In genomic region chr16:29221276-29222005, GRCh38 we compare ENCODE assay signal across 7 cellular contexts.
A peak's percentile ranks its signal among the peaks of the same experiment; 100 is the strongest.
DNase-seq lines count a peak whose midpoint lies in the region; TF ChIP-seq lines count a peak whose summit lies in the region.
"Not testable (repeated sequence)": the region's sequence is repeated elsewhere in the genome, so short reads cannot be mapped to it uniquely, and the experiment has no call there.

No MANE protein-coding gene starts in this region.

- H3K4me3 ChIP-seq in SK-N-SH (ENCODE audit: low read depth in 2 of 2, low read length in 1 of 2); brain microvascular endothelial cell (ENCODE audit: low read depth, low read length); sigmoid colon: not testable (repeated sequence)
- H3K4me3 ChIP-seq in fibroblast of lung (replicated peaks in 1 of 4; ENCODE audit: control extremely low read depth in 1 of 4, insufficient read depth in 1 of 4, low read depth in 3 of 4, low read length in 4 of 4), result peak overlapping the region in 1 of 4 experiments; percentile 20

- CTCF ChIA-PET in SK-N-SH (lab: Yijun Ruan, JAX), result not testable (repeated sequence)

- not testable (repeated sequence) for TF ChIP-seq RAD21 in SK-N-SH (IDR thresholded peaks at IDR 0.05; ENCODE audit: low read length)

- peak overlapping the region; percentile 77 to 92 for H3K27ac ChIP-seq in SK-N-SH (ENCODE audit: low read depth in 2 of 2, low read length in 1 of 2)
- H3K27ac ChIP-seq in brain microvascular endothelial cell, result peak overlapping the region; percentile 95
- peak overlapping the region; percentile 72 for H3K27ac ChIP-seq in fibroblast of lung (ENCODE audit: insufficient read depth, low read length)
- peak overlapping the region; percentile 65 to 85 (median 76) for H3K27ac ChIP-seq in sigmoid colon

- H3K9ac ChIP-seq in SK-N-SH, result peak overlapping the region; percentile 31; the same call in 1 of the 2 replicates
- peak overlapping the region; percentile 20 for H3K9ac ChIP-seq in fibroblast of lung (ENCODE audit: insufficient read depth, low read length)

- peak overlapping the region; percentile 53; the same call in 1 of the 2 replicates for H3K4me2 ChIP-seq in SK-N-SH
- H3K4me2 ChIP-seq in fibroblast of lung (ENCODE audit: extremely low read depth, insufficient read depth, low read length), result peak overlapping the region; percentile 68

- H3F3A ChIP-seq in SK-N-SH (replicated peaks; ENCODE audit: insufficient read depth), result not testable (repeated sequence)

- not testable (repeated sequence) for H3K79me2 ChIP-seq in SK-N-SH (ENCODE audit: insufficient read depth); fibroblast of lung (ENCODE audit: control insufficient read depth, insufficient read depth, low read length)

- H2AFZ ChIP-seq in SK-N-SH (ENCODE audit: low read depth); fibroblast of lung (ENCODE audit: low read length): not testable (repeated sequence)

- intact Hi-C loops in sigmoid colon (cut with DNase I), result loop anchor here (10.0 kb wide), 1 partner anchor 107 kb away; no protein-coding TSS in a partner anchor

- not testable (repeated sequence) for TF ChIP-seq POLR2A in sigmoid colon (IDR thresholded peaks at IDR 0.05)

- 39% methylated on average over 10 of the region's 11 CpGs for WGBS in SK-N-SH (ENCODE audit: low lambda C conversion rate)
- 82 to 86% methylated on average over 11 of the region's 11 CpGs for WGBS in sigmoid colon, 2 donors

- H3K9me2 ChIP-seq in SK-N-SH, result not testable (repeated sequence)

- in situ Hi-C loops in brain microvascular endothelial cell (cut with HindIII; ENCODE audit: low pct_ligation_motif_present, low sequenced_read_pairs), result not testable (repeated sequence)

- not testable (repeated sequence) for H3K9me3 ChIP-seq in SK-N-SH; fibroblast of lung (ENCODE audit: control insufficient read depth, insufficient read depth, low read depth, low read length); sigmoid colon

- not testable (repeated sequence) for H3K36me3 ChIP-seq in SK-N-SH (replicated peaks in 1 of 2; ENCODE audit: control insufficient read depth in 1 of 2, insufficient read depth in 2 of 2, low read length in 1 of 2); fibroblast of lung (ENCODE audit: control insufficient read depth, insufficient read depth, low read length); sigmoid colon
- H3K36me3 ChIP-seq in brain microvascular endothelial cell (replicated peaks), result peaks cover 11% of the 10 kb centered on the region

- DNase-seq in DMS 273 (lab: John Stamatoyannopoulos, UW; ENCODE audit: unreplicated experiment) (peak; percentile 25), HS-5 (ENCODE audit: low read depth) (peak; percentile 34), SK-N-SH (peak; percentile 64), brain microvascular endothelial cell (peak; percentile 41), fibroblast of lung (ENCODE audit: low read depth in 2 of 2) (peak; percentile 76 to 93), iris pigment epithelial cell (ENCODE audit: low read depth) (peak; percentile 72), sigmoid colon (peak; percentile 38)

- peaks cover 8 to 28% of the 10 kb centered on the region in 2 experiments; a peak in 2 of 4 replicates for H3K4me1 ChIP-seq in SK-N-SH (ENCODE audit: control insufficient read depth in 1 of 2, insufficient read depth in 2 of 2, low read depth in 1 of 2, low read length in 1 of 2)
- peaks cover 18% of the 10 kb centered on the region for H3K4me1 ChIP-seq in fibroblast of lung (ENCODE audit: control insufficient read depth, extremely low read depth, insufficient read depth, low read length)
- H3K4me1 ChIP-seq in sigmoid colon, result peaks cover 0 to 27% (median 23%) of the 10 kb centered on the region in 4 donors

- peak in 1 of 2 experiments; percentile 49; a peak in 1 of 4 replicates for TF ChIP-seq EP300 in SK-N-SH (IDR thresholded peaks at IDR 0.05; ENCODE audit: borderline replicate concordance in 1 of 2, low read depth in 1 of 2, low read length in 1 of 2)
- TF ChIP-seq EP300 in sigmoid colon (IDR thresholded peaks at IDR 0.05), result not testable (repeated sequence)

- not testable (repeated sequence) for TF ChIP-seq CTCF in SK-N-SH (IDR thresholded peaks at IDR 0.05); brain microvascular endothelial cell (IDR thresholded peaks at IDR 0.05; ENCODE audit: low read depth, low read length, missing control alignments); fibroblast of lung (conservative IDR thresholded peaks at IDR 0.05 in 1 of 2, IDR thresholded peaks at IDR 0.05 in 1 of 2; ENCODE audit: low read depth in 1 of 2, low read length in 2 of 2); sigmoid colon (IDR thresholded peaks at IDR 0.05)

- POLR2A ChIA-PET in SK-N-SH (lab: Yijun Ruan, JAX), result not testable (repeated sequence)

- H4K20me1 ChIP-seq in SK-N-SH (ENCODE audit: insufficient read depth); fibroblast of lung (ENCODE audit: control insufficient read depth, extremely low read depth, insufficient read depth, low read length): not testable (repeated sequence)

- not testable (repeated sequence) for H3K27me3 ChIP-seq in SK-N-SH (ENCODE audit: insufficient read depth); brain microvascular endothelial cell (replicated peaks); fibroblast of lung (ENCODE audit: control insufficient read depth, insufficient read depth, low read length); sigmoid colon

TF ChIP-seq in SK-N-SH, 30 proteins besides CTCF, POLR2A, EP300 and RAD21:
- TF ChIP-seq RCOR1 (IDR thresholded peaks at IDR 0.05; ENCODE audit: low read length) (peak; percentile 39; the same call in 1 of the 2 replicates), TCF12 (IDR thresholded peaks at IDR 0.05) (peak; percentile 87), NFIC (IDR thresholded peaks at IDR 0.05; ENCODE audit: borderline replicate concordance) (peak; percentile 84)

Comparison
In these comparisons a context has a peak if more than half of its experiments do, and no peak if none do; other contexts are left out.
1. DNase-seq: peak in every context shown above with its lines; median percentile 84 in fibroblast of lung; 72 in iris pigment epithelial cell; 64 in SK-N-SH; 41 in brain microvascular endothelial cell; 38 in sigmoid colon; 34 in HS-5; 25 in DMS 273.